Comparison of ENCODE assay signal across 15 cellular contexts in the genomic region with DNA sequence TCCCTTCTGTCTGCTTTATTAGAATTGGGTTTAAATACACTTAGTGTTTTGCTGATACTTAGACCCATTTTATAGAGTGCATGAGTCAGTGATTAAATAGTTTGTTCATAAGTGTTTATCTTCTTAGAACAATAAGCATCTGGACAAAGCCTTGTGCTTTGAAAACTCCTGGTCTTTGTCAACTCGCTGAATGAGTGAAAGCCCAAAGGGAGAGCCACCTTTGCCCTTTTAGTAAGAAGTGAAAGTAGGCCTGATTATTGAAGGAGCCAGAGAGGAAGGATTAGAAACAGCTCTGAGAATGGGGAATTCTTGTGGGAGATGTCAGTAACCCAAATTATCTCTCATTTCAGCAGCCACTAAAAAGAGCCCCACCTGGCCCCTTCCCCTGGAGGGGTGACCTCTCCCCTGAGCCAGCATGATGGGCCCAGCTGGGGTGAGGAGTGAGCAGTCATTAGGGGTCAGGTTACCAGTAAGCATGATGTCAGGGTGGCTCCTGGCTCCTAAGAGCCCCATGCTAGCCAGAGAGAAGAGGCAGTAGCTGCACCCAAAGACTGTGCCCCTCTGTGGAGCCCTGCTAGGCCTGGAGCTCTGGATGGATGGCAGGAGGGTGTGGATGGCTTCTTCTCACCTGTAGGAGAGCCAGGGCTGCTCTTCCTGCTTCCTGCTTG.
DNase-seq lines count a peak whose midpoint lies in the region; TF ChIP-seq lines count a peak whose summit lies in the region.
"Had no signal": no experiment of that assay in that cellular context is flagged by ENCODE, and none has a peak within 500 bp of the region (broad histone marks: within the 10 kb centered on the region; RNA-seq: fewer than 3 reads in every experiment).

No MANE protein-coding gene starts in this region.

- peaks cover 23% of the 10 kb centered on the region for H3K27me3 Mint-ChIP-seq in activated T-cell treated with anti-CD3 and anti-CD28 coated beads, Interleukin-2, amount 50 U/mL, for 24 hours
- H3K27me3 Mint-ChIP-seq: activated naive CD4-positive, alpha-beta T cell treated with anti-CD3 and anti-CD28 coated beads, Interleukin-2, amount 50 U/mL, for 24 hours had no signal

- peak overlapping the region; percentile 35 for H3K27ac ChIP-seq in left ventricle myocardium inferior (replicated peaks)
- H3K27ac ChIP-seq in right atrium auricular region = peak overlapping the region; percentile 49 to 51
- H3K27ac ChIP-seq: spleen, VCaP had no signal

- intact Hi-C loops in left ventricle myocardium inferior (cut with micrococcal nuclease) = no loop called here
- intact Hi-C loops in cardiac septum (cut with DNase I) = no loop called here

- H3K4me3 ChIP-seq in left ventricle myocardium inferior = no peak overlapping the region
- H3K4me3 ChIP-seq in right atrium auricular region = no peak overlapping the region
- H3K4me3 ChIP-seq: spleen had no signal

- H3K36me3 Mint-ChIP-seq in activated T-cell treated with anti-CD3 and anti-CD28 coated beads, Interleukin-2, amount 50 U/mL, for 24 hours (ENCODE audit: low read depth) = no peaks in the 10 kb centered on the region
- H3K36me3 Mint-ChIP-seq: activated naive CD4-positive, alpha-beta T cell treated with anti-CD3 and anti-CD28 coated beads, Interleukin-2, amount 50 U/mL, for 24 hours had no signal

- H3K9me3 Mint-ChIP-seq in activated T-cell treated with anti-CD3 and anti-CD28 coated beads, Interleukin-2, amount 50 U/mL, for 24 hours = no peaks in the 10 kb centered on the region
- H3K9me3 Mint-ChIP-seq: activated naive CD4-positive, alpha-beta T cell treated with anti-CD3 and anti-CD28 coated beads, Interleukin-2, amount 50 U/mL, for 24 hours had no signal

- H3K4me1 Mint-ChIP-seq in activated T-cell treated with anti-CD3 and anti-CD28 coated beads, Interleukin-2, amount 50 U/mL, for 24 hours (ENCODE audit: low read depth) = no peaks in the 10 kb centered on the region
- H3K4me1 Mint-ChIP-seq: activated naive CD4-positive, alpha-beta T cell treated with anti-CD3 and anti-CD28 coated beads, Interleukin-2, amount 50 U/mL, for 24 hours had no signal

- TF ChIP-seq CTCF in left ventricle myocardium inferior (IDR thresholded peaks at IDR 0.05; ENCODE audit: borderline replicate concordance) (no peak), right atrium auricular region (IDR thresholded peaks at IDR 0.05) (no peak)

- no peaks in the 10 kb centered on the region for H3K27me3 ChIP-seq in left ventricle myocardium inferior (ENCODE audit: low read depth)
- no peaks in the 10 kb centered on the region for H3K27me3 ChIP-seq in right atrium auricular region
- H3K27me3 ChIP-seq: spleen had no signal

- peaks cover 29% of the 10 kb centered on the region for H3K4me1 ChIP-seq in left ventricle myocardium inferior
- peaks cover 0 to 55% of the 10 kb centered on the region in 2 donors for H3K4me1 ChIP-seq in right atrium auricular region

- DNase-seq in left ventricle myocardium inferior (no peak), cardiac septum (ENCODE audit: low spot score) (no peak), NCI-H774 (lab: John Stamatoyannopoulos, UW) (peak; percentile 55), right atrium auricular region (ENCODE audit: low spot score) (no peak), amygdala (lab: John Stamatoyannopoulos, UW) (no peak), UCSD-AML1 (lab: John Stamatoyannopoulos, UW; ENCODE audit: unreplicated experiment) (no peak), A172 (ENCODE audit: low spot score) (no peak)
- no peak for DNase-seq in activated T-cell treated with anti-CD3 and anti-CD28 coated beads, Interleukin-2, amount 50 U/mL, for 24 hours
- DNase-seq: cerebellar nuclear complex, Karpas-422, NCI-H2081, SK-N-SH, spleen had no signal

- no peaks in the 10 kb centered on the region for H3K9me3 ChIP-seq in left ventricle myocardium inferior (replicated peaks)
- no peaks in the 10 kb centered on the region for H3K9me3 ChIP-seq in right atrium auricular region
- H3K9me3 ChIP-seq: SK-N-SH, spleen had no signal

- H3K4me3 Mint-ChIP-seq in activated T-cell treated with anti-CD3 and anti-CD28 coated beads, Interleukin-2, amount 50 U/mL, for 24 hours = no peak overlapping the region
- H3K4me3 Mint-ChIP-seq: activated naive CD4-positive, alpha-beta T cell treated with anti-CD3 and anti-CD28 coated beads, Interleukin-2, amount 50 U/mL, for 24 hours had no signal

- H3K36me3 ChIP-seq in left ventricle myocardium inferior (no peaks in the 10 kb centered on the region), right atrium auricular region (no peaks in the 10 kb centered on the region)
- H3K36me3 ChIP-seq: spleen had no signal

- no peak overlapping the region for H3K27ac Mint-ChIP-seq in activated T-cell treated with anti-CD3 and anti-CD28 coated beads, Interleukin-2, amount 50 U/mL, for 24 hours
- H3K27ac Mint-ChIP-seq: activated naive CD4-positive, alpha-beta T cell treated with anti-CD3 and anti-CD28 coated beads, Interleukin-2, amount 50 U/mL, for 24 hours had no signal
